Comparison of ENCODE assay signal across 19 cellular contexts in the genomic region with DNA sequence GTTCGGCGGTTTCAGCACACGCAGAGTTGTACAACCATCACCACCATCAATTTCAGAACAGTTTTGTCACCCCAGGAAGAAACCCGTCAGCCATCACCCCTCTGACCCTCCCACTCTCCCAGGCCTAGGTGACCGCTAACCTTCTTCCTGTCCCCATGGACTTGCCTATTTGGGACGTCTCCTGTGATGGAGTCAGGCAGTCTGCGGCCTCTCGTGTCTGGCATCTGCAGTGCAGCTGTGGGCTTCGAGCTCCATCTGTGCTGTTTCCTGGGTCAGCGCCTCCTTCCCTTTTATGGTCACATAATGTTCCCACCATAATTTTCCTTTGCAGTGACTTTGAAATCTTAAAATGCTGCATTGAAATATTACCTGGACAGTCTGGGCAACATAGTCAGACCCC. TPM values are rescaled to one million over a fixed set of nuclear protein-coding genes. Genes with fewer than 3 reads are reported as not detected.
DNase-seq lines count a peak whose midpoint lies in the region; ATAC-seq and TF ChIP-seq lines count a peak whose summit lies in the region.
"Had no signal": no experiment of that assay in that cellular context is flagged by ENCODE, and none has a peak within 500 bp of the region (broad histone marks: within the 10 kb centered on the region; RNA-seq: fewer than 3 reads in every experiment).

No MANE protein-coding gene starts in this region.

- no peak overlapping the region for H3K4me3 ChIP-seq in adipocyte (ENCODE audit: low read length)
- no peak overlapping the region for H3K4me3 ChIP-seq in upper lobe of right lung
- H3K4me3 ChIP-seq: testis had no signal

- H3K4me1 ChIP-seq in adipocyte (ENCODE audit: control insufficient read depth, insufficient read depth, low read length) (peaks cover 18% of the 10 kb centered on the region), upper lobe of right lung (peaks cover 6% of the 10 kb centered on the region)

- H3K36me3 ChIP-seq in adipocyte (ENCODE audit: control insufficient read depth, insufficient read depth, low read length, severe bottlenecking) (no peaks in the 10 kb centered on the region), upper lobe of right lung (no peaks in the 10 kb centered on the region)
- H3K36me3 ChIP-seq: neutrophil had no signal

- no peaks in the 10 kb centered on the region for H3K9me3 ChIP-seq in adipocyte (ENCODE audit: control insufficient read depth, low read length)
- H3K9me3 ChIP-seq in upper lobe of right lung, result no peaks in the 10 kb centered on the region
- H3K9me3 ChIP-seq: neutrophil, testis had no signal

- H3K27ac Mint-ChIP-seq in glutamatergic neuron (ENCODE audit: unreplicated experiment), result peak overlapping the region; percentile 75
- H3K27ac Mint-ChIP-seq: activated CD8-positive, alpha-beta memory T cell treated with anti-CD3 and anti-CD28 coated beads, Interleukin-2, amount 10 ng/mL, durations not matched to agents 7 days and 5 days; CD8-positive, alpha-beta T cell had no signal

- DNase-seq in GM04503 (ENCODE audit: low read depth), result peak; percentile 53
- DNase-seq in adipocyte (ENCODE audit: low read depth), result peak; percentile 16
- DNase-seq in glutamatergic neuron, result no peak
- no peak for DNase-seq in upper lobe of right lung
- no peak for DNase-seq in NCI-H510A (lab: John Stamatoyannopoulos, UW)
- DNase-seq in Ammon's horn (ENCODE audit: low spot score), result no peak
- DNase-seq: activated CD4-positive, alpha-beta T cell treated with anti-CD3 and anti-CD28 coated beads for 1 hour; activated CD8-positive, alpha-beta memory T cell treated with anti-CD3 and anti-CD28 coated beads, Interleukin-2, amount 10 ng/mL, durations not matched to agents 7 days and 5 days; activated gamma-delta T cell; CD8-positive, alpha-beta T cell; DMS79; NCI-H1436 treated with DMSO at 0.1 percent for 48 hours; SIG-M5; stimulated activated CD4-positive, alpha-beta T cell treated with anti-CD3 and anti-CD28 coated beads, Interleukin-4, amount 100 ng/mL, for 24 hours; stimulated activated CD8-positive, alpha-beta memory T cell treated with anti-CD3 and anti-CD28 coated beads, Interleukin-4, amount 100 ng/mL, for 48 hours; T-helper 9 cell; testis had no signal

- peaks cover 9% of the 10 kb centered on the region for H3K27me3 Mint-ChIP-seq in glutamatergic neuron (ENCODE audit: unreplicated experiment)
- H3K27me3 Mint-ChIP-seq: activated CD8-positive, alpha-beta memory T cell treated with anti-CD3 and anti-CD28 coated beads, Interleukin-2, amount 10 ng/mL, durations not matched to agents 7 days and 5 days had no signal

- intact Hi-C loops in upper lobe of right lung (cut with DNase I), result no loop called here

- H3K4me1 Mint-ChIP-seq in glutamatergic neuron (ENCODE audit: low read depth, unreplicated experiment), result peaks cover 8% of the 10 kb centered on the region
- H3K4me1 Mint-ChIP-seq: activated CD8-positive, alpha-beta memory T cell treated with anti-CD3 and anti-CD28 coated beads, Interleukin-2, amount 10 ng/mL, durations not matched to agents 7 days and 5 days had no signal

- H3K9me3 Mint-ChIP-seq in glutamatergic neuron (ENCODE audit: unreplicated experiment), result peaks cover 12% of the 10 kb centered on the region
- H3K9me3 Mint-ChIP-seq: CD8-positive, alpha-beta T cell had no signal

- no peak for ATAC-seq in upper lobe of right lung
- no peak for ATAC-seq in HG02981 (IDR thresholded peaks at IDR 0.05; ENCODE audit: unreplicated experiment)
- ATAC-seq: activated CD8-positive, alpha-beta memory T cell treated with anti-CD3 and anti-CD28 coated beads, Interleukin-2, amount 10 ng/mL, durations not matched to agents 7 days and 5 days; CD8-positive, alpha-beta T cell had no signal

- no peak overlapping the region for H3K4me3 Mint-ChIP-seq in glutamatergic neuron (ENCODE audit: unreplicated experiment)
- H3K4me3 Mint-ChIP-seq: activated CD8-positive, alpha-beta memory T cell treated with anti-CD3 and anti-CD28 coated beads, Interleukin-2, amount 10 ng/mL, durations not matched to agents 7 days and 5 days; CD8-positive, alpha-beta T cell had no signal

- H3K27ac ChIP-seq in upper lobe of right lung, result no peak overlapping the region
- H3K27ac ChIP-seq: neutrophil had no signal

- H3K27me3 ChIP-seq in adipocyte (replicated peaks; ENCODE audit: control insufficient read depth, insufficient read depth, low read length) (no peaks in the 10 kb centered on the region), upper lobe of right lung (no peaks in the 10 kb centered on the region)
- H3K27me3 ChIP-seq: neutrophil, testis had no signal

- H3K9ac ChIP-seq in adipocyte (ENCODE audit: low read length), result no peak overlapping the region

- H3K36me3 Mint-ChIP-seq in glutamatergic neuron (ENCODE audit: unreplicated experiment), result peaks cover 11% of the 10 kb centered on the region
- H3K36me3 Mint-ChIP-seq: activated CD8-positive, alpha-beta memory T cell treated with anti-CD3 and anti-CD28 coated beads, Interleukin-2, amount 10 ng/mL, durations not matched to agents 7 days and 5 days; CD8-positive, alpha-beta T cell had no signal

- TF ChIP-seq CTCF in glutamatergic neuron (IDR thresholded peaks at IDR 0.05; ENCODE audit: partially characterized antibody, unreplicated experiment) (no peak), upper lobe of right lung (IDR thresholded peaks at IDR 0.05) (peak; percentile 17)

RNA-seq across cellular contexts. Expression of a gene that starts 24.4 kb away (rescaled TPM):
- total RNA-seq in glutamatergic neuron (ENCODE audit: unreplicated experiment) (6.1 TPM), upper lobe of right lung (1.9 TPM)

Comparison
In these comparisons a context has a peak if more than half of its experiments do, and no peak if none do; other contexts are left out.
1. DNase-seq: peak in GM04503 (single experiment) and adipocyte (single experiment); none in glutamatergic neuron (single experiment), upper lobe of right lung (single experiment), NCI-H510A (single experiment) and Ammon's horn (single experiment).